ENCODE assay signal across 13 cellular contexts in genomic region chr3:159796744-159797143, GRCh38. TPM values are rescaled to one million over a fixed set of nuclear protein-coding genes. Genes with fewer than 3 reads are reported as not detected.
A peak's percentile ranks its signal among the peaks of the same experiment; 100 is the strongest.
DNase-seq lines count a peak whose midpoint lies in the region; ATAC-seq, FAIRE-seq and TF ChIP-seq lines count a peak whose summit lies in the region.
"Had no signal": no experiment of that assay in that cellular context is flagged by ENCODE, and none has a peak within 500 bp of the region (broad histone marks: within the 10 kb centered on the region; RNA-seq: fewer than 3 reads in every experiment).

No MANE protein-coding gene starts in this region.

- no peak overlapping the region for H3K4me3 Mint-ChIP-seq in Calu3 (ENCODE audit: low read depth, unreplicated experiment)
- H3K4me3 Mint-ChIP-seq: stimulated activated naive B cell treated with anti-CD40 and anti-IgM and Interleukin-4, amounts not matched to agents 10 μg/mL and 1 μg/mL and 100 μg/mL, for 72 hours had no signal

- CTCF ChIA-PET in Calu3 (lab: Charles Lee): interaction anchor here (1.0 to 1.7 kb wide), 3 partner anchors 9 to 57 kb away, joined by 3 to 6 read pairs (median 5); no protein-coding TSS in a partner anchor

- H3K9me3 ChIP-seq in stomach smooth muscle (ENCODE audit: control insufficient read depth in 2 of 2, low read length in 2 of 2): no peaks in the 10 kb centered on the region
- H3K9me3 ChIP-seq: adrenal gland had no signal

- H3K9ac ChIP-seq in stomach smooth muscle (ENCODE audit: low read length in 2 of 2): peak overlapping the region; percentile 41 to 47

- no peaks in the 10 kb centered on the region for H3K36me3 Mint-ChIP-seq in Calu3 (ENCODE audit: insufficient read depth, unreplicated experiment)
- H3K36me3 Mint-ChIP-seq: stimulated activated naive B cell treated with anti-CD40 and anti-IgM and Interleukin-4, amounts not matched to agents 10 μg/mL and 1 μg/mL and 100 μg/mL, for 72 hours had no signal

- no peaks in the 10 kb centered on the region for H3K9me3 Mint-ChIP-seq in Calu3 (ENCODE audit: low read depth, unreplicated experiment)
- H3K9me3 Mint-ChIP-seq: stimulated activated naive B cell treated with anti-CD40 and anti-IgM and Interleukin-4, amounts not matched to agents 10 μg/mL and 1 μg/mL and 100 μg/mL, for 72 hours had no signal

- H3K4me3 ChIP-seq in bronchial epithelial cell (ENCODE audit: low read depth, low read length) (no peak overlapping the region), stomach smooth muscle (ENCODE audit: low read length in 2 of 2) (peak overlapping the region in 1 of 2 donors; percentile 29)
- H3K4me3 ChIP-seq: adrenal gland had no signal

- DNase-seq in HT1080 (ENCODE audit: low read depth): peak; percentile 91
- DNase-seq in bronchial epithelial cell (ENCODE audit: low read depth): peak; percentile 72
- DNase-seq in iris pigment epithelial cell (ENCODE audit: low read depth): peak; percentile 89
- DNase-seq in NCI-H524 treated with DMSO at 0.1 percent for 48 hours (lab: John Stamatoyannopoulos, UW): no peak
- no peak for DNase-seq in Calu3
- DNase-seq: adrenal gland; MM.1S; small intestine; stimulated activated naive B cell treated with anti-CD40 and anti-IgM and Interleukin-4, amounts not matched to agents 10 μg/mL and 1 μg/mL and 100 μg/mL, for 72 hours had no signal

- no TSS peak for BruUV-seq in Calu3 (replicated peaks; lab: Mats Ljungman, UMichigan)

- ATAC-seq in GM18519 (IDR thresholded peaks at IDR 0.05; ENCODE audit: low FRiP score, unreplicated experiment) (no peak), HG02588 (IDR thresholded peaks at IDR 0.05; ENCODE audit: unreplicated experiment) (no peak)

- peak overlapping the region; percentile 97 for H3K27ac ChIP-seq in stomach smooth muscle (ENCODE audit: low read length)
- H3K27ac ChIP-seq: adrenal gland had no signal

- H3K27ac Mint-ChIP-seq in Calu3 (ENCODE audit: unreplicated experiment): no peak overlapping the region
- H3K27ac Mint-ChIP-seq: stimulated activated naive B cell treated with anti-CD40 and anti-IgM and Interleukin-4, amounts not matched to agents 10 μg/mL and 1 μg/mL and 100 μg/mL, for 72 hours had no signal

- TF ChIP-seq CTCF in bronchial epithelial cell (IDR thresholded peaks at IDR 0.05; ENCODE audit: insufficient read depth, low read length, severe bottlenecking) (no peak), Calu3 (IDR thresholded peaks at IDR 0.05; ENCODE audit: unreplicated experiment) (no peak)

- no peak for FAIRE-seq in bronchial epithelial cell (lab: Jason Lieb, UNC)
- FAIRE-seq: small intestine had no signal

- no peaks in the 10 kb centered on the region for H3K27me3 ChIP-seq in bronchial epithelial cell (ENCODE audit: control insufficient read depth, insufficient read depth, low read length)
- H3K27me3 ChIP-seq in stomach smooth muscle (ENCODE audit: control insufficient read depth in 1 of 2, insufficient read depth in 2 of 2, low read length in 2 of 2): no peaks in the 10 kb centered on the region
- H3K27me3 ChIP-seq: adrenal gland had no signal

- no peaks in the 10 kb centered on the region for H3K27me3 Mint-ChIP-seq in Calu3 (ENCODE audit: unreplicated experiment)
- H3K27me3 Mint-ChIP-seq: stimulated activated naive B cell treated with anti-CD40 and anti-IgM and Interleukin-4, amounts not matched to agents 10 μg/mL and 1 μg/mL and 100 μg/mL, for 72 hours had no signal

- intact Hi-C loops in Calu3 (cut with micrococcal nuclease; ENCODE audit: unreplicated experiment): no loop called here

- peaks cover 64% of the 10 kb centered on the region for H3K4me1 ChIP-seq in stomach smooth muscle (ENCODE audit: control insufficient read depth, insufficient read depth, low read length)
- H3K4me1 ChIP-seq: adrenal gland had no signal

- H3K4me1 Mint-ChIP-seq in Calu3 (ENCODE audit: low read depth, unreplicated experiment): peaks cover 48% of the 10 kb centered on the region
- H3K4me1 Mint-ChIP-seq: stimulated activated naive B cell treated with anti-CD40 and anti-IgM and Interleukin-4, amounts not matched to agents 10 μg/mL and 1 μg/mL and 100 μg/mL, for 72 hours had no signal

- H3K36me3 ChIP-seq in bronchial epithelial cell (ENCODE audit: control insufficient read depth, insufficient read depth, low read length) (no peaks in the 10 kb centered on the region), stomach smooth muscle (ENCODE audit: control insufficient read depth in 2 of 2, insufficient read depth in 2 of 2, low read length in 2 of 2) (no peaks in the 10 kb centered on the region)
- H3K36me3 ChIP-seq: adrenal gland had no signal

RNA-seq across cellular contexts. Expression of gene SCHIP1, which starts 42.9 kb away (rescaled TPM):
- total RNA-seq in HT1080 (2014; rRNA removed; shearing (Covaris generic)): 3.1 and 7.2 TPM in 2 replicates
- 7.3 and 10.6 TPM in 2 replicates for polyA plus RNA-seq in HT1080 (2015; cell fraction: cytosol; rRNA removed)
- polyA plus RNA-seq in HT1080 (2015; cell fraction: nucleus; rRNA removed): 15.2 and 17.4 TPM in 2 replicates
- total RNA-seq in bronchial epithelial cell (0.64 and 1.3 TPM in 2 replicates), Calu3 (2022) (1.2 and 2.6 TPM in 2 replicates)
- total RNA-seq: OCI-LY7 had no signal

Comparison
In these comparisons a context has a peak if more than half of its experiments do, and no peak if none do; other contexts are left out.
1. DNase-seq: peak in HT1080 (single experiment), bronchial epithelial cell (single experiment) and iris pigment epithelial cell (single experiment); none in NCI-H524 treated with DMSO at 0.1 percent for 48 hours (single experiment) and Calu3 (single experiment).